Comparison of ENCODE assay signal across 14 cellular contexts in genomic region chr1:198865288-198865687, GRCh38.
DNase-seq lines count a peak whose midpoint lies in the region; ATAC-seq and TF ChIP-seq lines count a peak whose summit lies in the region.
"Had no signal": no experiment of that assay in that cellular context is flagged by ENCODE, and none has a peak within 500 bp of the region (broad histone marks: within the 10 kb centered on the region; RNA-seq: fewer than 3 reads in every experiment).

No MANE protein-coding gene starts in this region.

- H3K4me3 ChIP-seq in SK-N-MC (no peak overlapping the region), smooth muscle cell (no peak overlapping the region)

- H3K9me3 ChIP-seq in SK-N-MC (ENCODE audit: low read depth, low read length) (peaks cover 4% of the 10 kb centered on the region; the same call in 1 of the 2 replicates), smooth muscle cell (replicated peaks; ENCODE audit: low read depth) (no peaks in the 10 kb centered on the region)
- H3K9me3 ChIP-seq: BE2C had no signal

- no peaks in the 10 kb centered on the region for H3K27me3 Mint-ChIP-seq in brain
- no peaks in the 10 kb centered on the region for H3K27me3 Mint-ChIP-seq in nephron (ENCODE audit: low read depth)
- H3K27me3 Mint-ChIP-seq: CD4-positive, CD25-positive, alpha-beta regulatory T cell; CD8-positive, alpha-beta memory T cell had no signal

- H4K20me1 ChIP-seq in smooth muscle cell (ENCODE audit: low read depth) = peaks cover 100% of the 10 kb centered on the region

- H3K4me3 Mint-ChIP-seq in brain (no peak overlapping the region), nephron (peak overlapping the region in 1 of 3 experiments; percentile 51)
- H3K4me3 Mint-ChIP-seq: CD4-positive, CD25-positive, alpha-beta regulatory T cell; CD8-positive, alpha-beta memory T cell; H9 had no signal

- H3K36me3 ChIP-seq in SK-N-MC (ENCODE audit: insufficient read depth, low read length) (peaks cover 61% of the 10 kb centered on the region), smooth muscle cell (ENCODE audit: low read depth) (peaks cover 4% of the 10 kb centered on the region)
- H3K36me3 ChIP-seq: BE2C had no signal

- H3K36me3 Mint-ChIP-seq in brain (peaks cover 19% of the 10 kb centered on the region), nephron (ENCODE audit: low read depth) (peaks cover 6% of the 10 kb centered on the region)
- H3K36me3 Mint-ChIP-seq: CD8-positive, alpha-beta memory T cell had no signal

- H3K27ac ChIP-seq in SK-N-MC (peak overlapping the region; percentile 92; the same call in 1 of the 2 replicates), smooth muscle cell (ENCODE audit: low read depth) (peak overlapping the region; percentile 43)

- no peak overlapping the region for H2AFZ ChIP-seq in smooth muscle cell (ENCODE audit: low read depth)

- H3K9me3 Mint-ChIP-seq in brain = peaks cover 0 to 4% (median under 1%) of the 10 kb centered on the region in 5 experiments
- H3K9me3 Mint-ChIP-seq in nephron = no peaks in the 10 kb centered on the region
- H3K9me3 Mint-ChIP-seq: CD8-positive, alpha-beta memory T cell; H9 had no signal

- H3K27me3 ChIP-seq in smooth muscle cell (ENCODE audit: low read depth) = no peaks in the 10 kb centered on the region
- H3K27me3 ChIP-seq: BE2C had no signal

- H3K79me2 ChIP-seq in smooth muscle cell (ENCODE audit: low read depth) = peaks cover 100% of the 10 kb centered on the region

- TF ChIP-seq CTCF in brain (conservative IDR thresholded peaks at IDR 0.05) (no peak), nephron (IDR thresholded peaks at IDR 0.05; ENCODE audit: unreplicated experiment in 3 of 3) (no peak), smooth muscle cell (IDR thresholded peaks at IDR 0.05; ENCODE audit: borderline replicate concordance, insufficient read depth, poor library complexity, severe bottlenecking) (no peak)

- no peak for ATAC-seq in HG03095 (IDR thresholded peaks at IDR 0.05; ENCODE audit: unreplicated experiment)
- ATAC-seq in HG03565 (IDR thresholded peaks at IDR 0.05; ENCODE audit: unreplicated experiment) = no peak
- ATAC-seq in GM18873 (IDR thresholded peaks at IDR 0.05; ENCODE audit: low FRiP score, unreplicated experiment) = no peak

- H3K4me1 Mint-ChIP-seq in brain = peaks cover 57% of the 10 kb centered on the region
- peaks cover 39% of the 10 kb centered on the region for H3K4me1 Mint-ChIP-seq in nephron
- H3K4me1 Mint-ChIP-seq: CD8-positive, alpha-beta memory T cell; H9 had no signal

- 83% methylated on average over 3 of the region's 3 CpGs for WGBS in smooth muscle cell (ENCODE audit: low lambda C conversion rate)

- peak overlapping the region in 4 of 5 experiments; percentile 27 to 79 (median 52) for H3K27ac Mint-ChIP-seq in brain
- H3K27ac Mint-ChIP-seq in nephron = peak overlapping the region; percentile 27 to 67 (median 63)
- H3K27ac Mint-ChIP-seq: CD4-positive, CD25-positive, alpha-beta regulatory T cell; CD8-positive, alpha-beta memory T cell; H9 had no signal

- DNase-seq in SK-N-MC (ENCODE audit: low read depth, low spot score) (no peak), smooth muscle cell (lab: John Stamatoyannopoulos, UW; ENCODE audit: unreplicated experiment) (no peak)
- DNase-seq: ACHN; BE2C; C1 segment of cervical spinal cord; CD4-positive, CD25-positive, alpha-beta regulatory T cell; CD8-positive, alpha-beta memory T cell; COR-L47; H9 had no signal

- H3F3A ChIP-seq in smooth muscle cell (ENCODE audit: low read depth) = peaks cover 8% of the 10 kb centered on the region

- H3K4me1 ChIP-seq in smooth muscle cell (ENCODE audit: low read depth) = no peaks in the 10 kb centered on the region

- H3K9ac ChIP-seq in SK-N-MC (ENCODE audit: insufficient read length) (no peak overlapping the region), smooth muscle cell (ENCODE audit: low read depth) (no peak overlapping the region)

- peak overlapping the region; percentile 6 for H3K4me2 ChIP-seq in smooth muscle cell
